8 cellular contexts compared by ENCODE assay signal in the genomic region with DNA sequence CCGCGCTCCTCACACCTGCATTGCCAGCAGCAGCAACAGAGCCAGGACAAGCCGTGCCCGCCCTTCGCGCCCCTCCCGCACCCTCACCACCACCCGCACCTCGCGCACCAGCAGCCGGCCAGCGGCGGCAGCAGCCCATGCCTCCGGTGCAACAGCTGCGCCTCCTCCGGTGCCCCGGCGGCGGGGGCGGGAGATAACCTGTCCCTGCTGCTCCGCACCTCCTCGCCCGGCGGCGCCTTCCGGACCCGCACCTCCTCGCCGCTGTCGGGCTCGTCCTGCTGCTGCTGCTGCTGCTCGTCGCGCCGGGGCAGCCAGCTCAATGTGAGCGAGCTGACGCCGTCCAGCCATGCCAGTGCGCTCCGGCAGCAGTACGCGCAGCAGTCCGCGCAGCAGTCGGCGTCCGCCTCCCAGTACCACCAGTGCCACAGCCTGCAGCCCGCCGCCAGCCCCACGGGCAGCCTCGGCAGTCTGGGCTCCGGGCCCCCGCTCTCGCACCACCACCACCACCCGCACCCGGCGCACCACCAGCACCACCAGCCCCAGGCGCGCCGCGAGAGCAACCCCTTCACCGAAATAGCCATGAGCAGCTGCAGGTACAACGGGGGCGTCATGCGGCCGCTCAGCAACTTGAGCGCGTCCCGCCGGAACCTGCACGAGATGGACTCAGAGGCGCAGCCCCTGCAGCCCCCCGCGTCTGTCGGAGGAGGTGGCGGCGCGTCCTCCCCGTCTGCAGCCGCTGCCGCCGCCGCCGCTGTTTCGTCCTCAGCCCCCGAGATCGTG. TPM values are rescaled to one million over a fixed set of nuclear protein-coding genes. Genes with fewer than 3 reads are reported as not detected.
DNase-seq lines count a peak whose midpoint lies in the region; ATAC-seq and TF ChIP-seq lines count a peak whose summit lies in the region.

No MANE protein-coding gene starts in this region.

- H3K4me3 ChIP-seq in iPS-18a (ENCODE audit: low read length) (peak overlapping the region; percentile 79), stomach (peak overlapping the region; percentile 62 to 75 (median 68))

- TF ChIP-seq CTCF in stomach (IDR thresholded peaks at IDR 0.05): no peak

- DNase-seq in activated T-cell treated with anti-CD3 and anti-CD28 coated beads, Interleukin-2, amount 50 U/mL, for 72 hours: peak in 1 of 2 donors; percentile 19
- DNase-seq in activated T-cell treated with anti-CD3 and anti-CD28 coated beads, Interleukin-2, amount 50 U/mL, for 1 hour: no peak
- DNase-seq in activated naive CD8-positive, alpha-beta T cell treated with anti-CD3 and anti-CD28 coated beads for 36 hours: peak; percentile 5
- DNase-seq in stomach (no peak), SW 1271 (lab: John Stamatoyannopoulos, UW) (no peak), ureter (ENCODE audit: low spot score) (no peak)

- H3K27me3 ChIP-seq in iPS-18a (ENCODE audit: control insufficient read depth, insufficient read depth, low read length) (peaks cover 14% of the 10 kb centered on the region), stomach (peaks cover 0 to 56% (median 39%) of the 10 kb centered on the region in 3 donors)

- H3K9ac ChIP-seq in iPS-18a (ENCODE audit: low read length): peak overlapping the region; percentile 79

- H3K27me3 Mint-ChIP-seq in activated T-cell treated with anti-CD3 and anti-CD28 coated beads, Interleukin-2, amount 50 U/mL, for 72 hours (ENCODE audit: low read depth): peaks cover 52% of the 10 kb centered on the region
- H3K27me3 Mint-ChIP-seq in activated naive CD8-positive, alpha-beta T cell treated with anti-CD3 and anti-CD28 coated beads for 36 hours: peaks cover 57% of the 10 kb centered on the region

- no peak for TF ChIP-seq POLR2A in stomach (IDR thresholded peaks at IDR 0.05)

- no peaks in the 10 kb centered on the region for H3K9me3 ChIP-seq in iPS-18a (ENCODE audit: control insufficient read depth, low read depth, low read length)
- no peaks in the 10 kb centered on the region for H3K9me3 ChIP-seq in stomach

- TF ChIP-seq EP300 in stomach (IDR thresholded peaks at IDR 0.05): no peak

- 0 to 2% (median 1%) methylated on average over 30 to 87 of the region's 87 CpGs for WGBS in stomach, 5 donors

- H3K27ac ChIP-seq in iPS-18a (ENCODE audit: low read length) (no peak overlapping the region), stomach (peak overlapping the region; percentile 33 to 72 (median 63))

- peaks cover 10% of the 10 kb centered on the region for H3K4me1 Mint-ChIP-seq in activated T-cell treated with anti-CD3 and anti-CD28 coated beads, Interleukin-2, amount 50 U/mL, for 72 hours (ENCODE audit: low read depth)
- peaks cover 6% of the 10 kb centered on the region for H3K4me1 Mint-ChIP-seq in activated naive CD8-positive, alpha-beta T cell treated with anti-CD3 and anti-CD28 coated beads for 36 hours

- H3K4me1 ChIP-seq in iPS-18a (ENCODE audit: control insufficient read depth, low read depth, low read length): peaks cover 32% of the 10 kb centered on the region
- H3K4me1 ChIP-seq in stomach: peaks cover 7 to 43% (median 37%) of the 10 kb centered on the region in 4 donors

- peak overlapping the region; percentile 77 to 83 for H3K4me3 Mint-ChIP-seq in activated T-cell treated with anti-CD3 and anti-CD28 coated beads, Interleukin-2, amount 50 U/mL, for 72 hours
- H3K4me3 Mint-ChIP-seq in activated naive CD8-positive, alpha-beta T cell treated with anti-CD3 and anti-CD28 coated beads for 36 hours: peak overlapping the region; percentile 70

- H3K36me3 ChIP-seq in iPS-18a (ENCODE audit: control insufficient read depth, low read depth, low read length): peaks cover 13% of the 10 kb centered on the region
- no peaks in the 10 kb centered on the region for H3K36me3 ChIP-seq in stomach

- no peak overlapping the region for H3K27ac Mint-ChIP-seq in activated T-cell treated with anti-CD3 and anti-CD28 coated beads, Interleukin-2, amount 50 U/mL, for 72 hours
- H3K27ac Mint-ChIP-seq in activated naive CD8-positive, alpha-beta T cell treated with anti-CD3 and anti-CD28 coated beads for 36 hours: no peak overlapping the region

- no peaks in the 10 kb centered on the region for H3K9me3 Mint-ChIP-seq in activated T-cell treated with anti-CD3 and anti-CD28 coated beads, Interleukin-2, amount 50 U/mL, for 72 hours
- no peaks in the 10 kb centered on the region for H3K9me3 Mint-ChIP-seq in activated naive CD8-positive, alpha-beta T cell treated with anti-CD3 and anti-CD28 coated beads for 36 hours

- intact Hi-C loops in stomach (cut with DNase I; ENCODE audit: low total_unique reads): no loop called here

- H3K36me3 Mint-ChIP-seq in activated T-cell treated with anti-CD3 and anti-CD28 coated beads, Interleukin-2, amount 50 U/mL, for 72 hours (ENCODE audit: insufficient read depth in 2 of 2): peaks cover 0 to 9% of the 10 kb centered on the region in 2 donors
- no peaks in the 10 kb centered on the region for H3K36me3 Mint-ChIP-seq in activated naive CD8-positive, alpha-beta T cell treated with anti-CD3 and anti-CD28 coated beads for 36 hours

- ATAC-seq in activated T-cell treated with anti-CD3 and anti-CD28 coated beads, Interleukin-2, amount 50 U/mL, for 72 hours (replicated peaks in 1 of 2): peak; percentile 27 to 39
- peak; percentile 7 for ATAC-seq in HG03060 (IDR thresholded peaks at IDR 0.05; ENCODE audit: low read depth, unreplicated experiment)

RNA-seq across cellular contexts. Expression of gene KCNN2, which starts 0.5 kb away (rescaled TPM):
- not detected for total RNA-seq in activated T-cell treated with anti-CD3 and anti-CD28 coated beads, Interleukin-2, amount 50 U/mL, for 72 hours
- not detected for total RNA-seq in activated naive CD8-positive, alpha-beta T cell treated with anti-CD3 and anti-CD28 coated beads for 36 hours
- total RNA-seq in stomach (1 to 10 TPM in 2 of 5 donors, under 1 TPM in 2, not detected in 1; 0.43 to 9.4 (median 1.6) TPM), ureter (2.1 TPM)
- polyA plus RNA-seq in stomach: under 1 TPM in 2 of 3 donors, not detected in 1; 0.28 to 0.92 TPM
